Comparison of ENCODE assay signal across 32 cellular contexts in the genomic region with DNA sequence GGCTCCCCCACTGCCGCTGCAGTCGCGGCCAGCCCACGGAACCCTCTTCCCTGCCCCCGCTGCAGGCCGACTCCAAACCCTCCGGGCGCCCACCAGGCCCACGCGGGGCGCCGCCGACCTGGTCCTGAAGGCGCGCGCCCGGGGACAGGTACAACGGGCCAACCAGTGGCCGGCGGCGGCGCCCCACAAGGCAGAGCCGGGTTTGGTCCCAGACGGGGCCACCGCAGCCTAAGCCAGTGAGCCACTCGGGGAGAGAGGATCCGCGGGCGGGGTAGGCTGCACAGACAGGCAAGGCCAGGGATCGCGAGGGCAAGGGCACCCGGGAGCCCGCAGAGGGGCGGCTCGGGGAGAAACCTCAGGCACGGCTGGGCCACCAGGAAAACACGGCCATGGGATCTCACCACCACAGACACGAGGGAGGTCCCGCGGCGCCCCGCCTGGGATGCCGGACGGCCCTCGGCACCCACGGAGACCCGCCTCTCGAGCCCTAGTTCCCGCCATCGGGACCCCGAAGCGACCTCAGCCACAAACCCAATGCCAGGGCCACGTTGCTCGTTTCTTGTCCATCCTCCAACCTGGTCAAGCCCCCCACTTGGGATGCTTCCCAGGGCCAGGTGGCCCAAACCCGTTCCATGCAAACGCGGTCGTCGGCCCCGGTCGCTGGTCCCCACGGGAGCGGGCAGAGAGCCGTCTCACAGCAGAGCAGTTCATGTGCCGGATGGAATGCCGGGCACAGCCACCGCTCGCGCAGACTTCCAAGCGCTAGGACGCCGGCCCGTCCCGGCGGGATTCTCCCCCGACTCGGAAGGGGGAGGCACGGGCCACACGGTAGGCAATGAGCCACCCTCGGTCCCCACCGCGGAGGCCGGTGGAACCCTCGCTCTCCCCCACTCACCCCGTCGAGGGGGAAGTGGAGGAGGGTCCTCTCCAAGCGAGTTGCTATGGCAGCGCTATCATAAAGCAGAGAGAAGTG.
"Had no signal": no experiment of that assay in that cellular context is flagged by ENCODE, and none has a peak within 500 bp of the region (broad histone marks: within the 10 kb centered on the region; RNA-seq: fewer than 3 reads in every experiment).

No MANE protein-coding gene starts in this region.

- H3K4me1 Mint-ChIP-seq: brain; neural crest cell; stimulated activated naive CD8-positive, alpha-beta T cell treated with anti-CD3 and anti-CD28 coated beads, Interleukin-15, amount 100 ng/mL, for 72 hours had no signal

- H3K36me3 ChIP-seq: adrenal gland, ascending aorta, cardiac muscle cell, lower lobe of right lung, right atrium auricular region had no signal

- DNase-seq: activated CD4-positive, alpha-beta memory T cell treated with anti-CD3 and anti-CD28 coated beads, Interleukin-2, amount 10 ng/mL, durations not matched to agents 7 days and 5 days; activated CD4-positive, alpha-beta T cell treated with anti-CD3 and anti-CD28 coated beads, Interleukin-2, amount 10 ng/mL, durations not matched to agents 7 days and 5 days; activated CD4-positive, CD25-positive, alpha-beta regulatory T cell treated with anti-CD3 and anti-CD28 coated beads, Interleukin-2, amount 50 U/mL, for 72 hours; activated CD8-positive, alpha-beta memory T cell treated with anti-CD3 and anti-CD28 coated beads, Interleukin-2, amount 50 U/mL, for 48 hours; activated naive CD4-positive, alpha-beta T cell treated with Interleukin-2 at 50 U/mL for 16 hours; activated T-cell treated with anti-CD3 and anti-CD28 coated beads, Interleukin-2, amount 50 U/mL, for 48 hours; cortex of kidney; effector memory CD8-positive, alpha-beta T cell; erythroblast; foreskin fibroblast; head of caudate nucleus; hippocampal formation; left colon; lower lobe of right lung; mesenchymal stem cell; naive thymus-derived CD8-positive, alpha-beta T cell; nucleus accumbens; stimulated activated CD4-positive, alpha-beta T cell treated with anti-CD3 and anti-CD28 coated beads, Interleukin-4, amount 100 ng/mL, for 1 hour; stimulated activated naive CD8-positive, alpha-beta T cell treated with anti-CD3 and anti-CD28 coated beads, Interleukin-15, amount 100 ng/mL, for 72 hours; substantia nigra; SW 1271; T-helper 9 cell had no signal

- H3K4me3 Mint-ChIP-seq: activated CD4-positive, alpha-beta memory T cell treated with anti-CD3 and anti-CD28 coated beads, Interleukin-2, amount 10 ng/mL, durations not matched to agents 7 days and 5 days; activated CD4-positive, alpha-beta T cell treated with anti-CD3 and anti-CD28 coated beads, Interleukin-2, amount 10 ng/mL, durations not matched to agents 7 days and 5 days; activated naive CD8-positive, alpha-beta T cell; brain; effector memory CD8-positive, alpha-beta T cell; neural crest cell; stimulated activated naive CD8-positive, alpha-beta T cell treated with anti-CD3 and anti-CD28 coated beads, Interleukin-15, amount 100 ng/mL, for 72 hours; T-helper 1 cell treated with Interleukin-12 subunit alpha and Interleukin-12 subunit beta and Interleukin-4 antibody, amounts not matched to agents 30 μg/mL and 1 μg/mL, for 36 hours had no signal

- ATAC-seq: effector memory CD8-positive, alpha-beta T cell; left colon; naive thymus-derived CD8-positive, alpha-beta T cell had no signal

- H3K4me1 ChIP-seq: adrenal gland, ascending aorta, lower lobe of right lung, parathyroid adenoma, right atrium auricular region had no signal

- H3K27ac ChIP-seq: adrenal gland, ascending aorta, cardiac muscle cell, lower lobe of right lung, parathyroid adenoma, right atrium auricular region had no signal

- H3K27me3 ChIP-seq: adrenal gland, ascending aorta, cardiac muscle cell, right atrium auricular region had no signal

- H3K9ac ChIP-seq: parathyroid adenoma had no signal

- H2AFZ ChIP-seq: parathyroid adenoma had no signal

- H3K79me2 ChIP-seq: parathyroid adenoma had no signal

- H3K27me3 Mint-ChIP-seq: activated CD4-positive, alpha-beta memory T cell treated with anti-CD3 and anti-CD28 coated beads, Interleukin-2, amount 10 ng/mL, durations not matched to agents 7 days and 5 days; activated CD4-positive, alpha-beta T cell treated with anti-CD3 and anti-CD28 coated beads, Interleukin-2, amount 10 ng/mL, durations not matched to agents 7 days and 5 days; brain; stimulated activated naive CD8-positive, alpha-beta T cell treated with anti-CD3 and anti-CD28 coated beads, Interleukin-15, amount 100 ng/mL, for 72 hours had no signal

- H3K9me3 ChIP-seq: adrenal gland, right atrium auricular region had no signal

- H3K27ac Mint-ChIP-seq: activated CD4-positive, alpha-beta memory T cell treated with anti-CD3 and anti-CD28 coated beads, Interleukin-2, amount 10 ng/mL, durations not matched to agents 7 days and 5 days; activated CD4-positive, alpha-beta T cell treated with anti-CD3 and anti-CD28 coated beads, Interleukin-2, amount 10 ng/mL, durations not matched to agents 7 days and 5 days; activated naive CD8-positive, alpha-beta T cell; activated T-helper 2 cell treated with anti-CD3 and anti-CD28 coated beads, Interferon-gamma antibody, Interleukin-2, Interleukin-4, amounts not matched to agents 10 μg/mL and 5 μg/mL and 100 μg/mL, durations not matched to agents 14 hours and 24 hours and 36 hours; brain; effector memory CD8-positive, alpha-beta T cell; stimulated activated naive CD8-positive, alpha-beta T cell treated with anti-CD3 and anti-CD28 coated beads, Interleukin-15, amount 100 ng/mL, for 72 hours; T-helper 1 cell treated with Interleukin-12 subunit alpha and Interleukin-12 subunit beta and Interleukin-4 antibody, amounts not matched to agents 30 μg/mL and 1 μg/mL, for 36 hours had no signal

- H3K4me3 ChIP-seq: adrenal gland, ascending aorta, cardiac muscle cell, lower lobe of right lung, right atrium auricular region had no signal
